2 cellular contexts compared by ENCODE assay signal in genomic region chr11:2675540-2675939, GRCh38.
TF ChIP-seq lines count a peak whose summit lies in the region.

No MANE protein-coding gene starts in this region.

TF ChIP-seq in GM23338, 12 proteins besides CTCF, POLR2A, EP300 and RAD21:
- TF ChIP-seq CREB1 (CRISPR knock-in tag; IDR thresholded peaks at IDR 0.05; ENCODE audit: low read depth) (no peak), NANOG (IDR thresholded peaks at IDR 0.05; ENCODE audit: borderline replicate concordance) (no peak), ETS1 (IDR thresholded peaks at IDR 0.05) (no peak), REST (IDR thresholded peaks at IDR 0.05; ENCODE audit: unreplicated experiment) (no peak), ZNF114 (CRISPR knock-in tag; IDR thresholded peaks at IDR 0.05) (no peak)

TF ChIP-seq in SK-N-SH, 30 proteins besides CTCF, POLR2A, EP300 and RAD21:
- TF ChIP-seq YY1 (IDR thresholded peaks at IDR 0.05; ENCODE audit: low read depth) (no peak), NFIC (IDR thresholded peaks at IDR 0.05; ENCODE audit: borderline replicate concordance) (no peak), CHD2 (IDR thresholded peaks at IDR 0.05; ENCODE audit: low read length, partially characterized antibody) (peak; percentile 88), FOXJ3 (CRISPR knock-in tag; IDR thresholded peaks at IDR 0.05) (peak; percentile 96), GABPA (IDR thresholded peaks at IDR 0.05; ENCODE audit: low read depth) (no peak), IRF3 (IDR thresholded peaks at IDR 0.05; ENCODE audit: low read depth, low read length) (no peak), JUND (IDR thresholded peaks at IDR 0.05) (no peak), PBX3 (IDR thresholded peaks at IDR 0.05) (no peak), MXI1 (IDR thresholded peaks at IDR 0.05; ENCODE audit: low read depth, low read length) (peak; percentile 90; the same call in 1 of the 2 replicates), GATA2 (CRISPR knock-in tag; IDR thresholded peaks at IDR 0.05) (peak; percentile 55; the same call in 1 of the 2 replicates), TCF12 (IDR thresholded peaks at IDR 0.05) (peak; percentile 17; the same call in 1 of the 2 replicates), SIN3A (IDR thresholded peaks at IDR 0.05; ENCODE audit: borderline replicate concordance, low read depth, low read length) (no peak), ZBTB33 (IDR thresholded peaks at IDR 0.05; ENCODE audit: borderline replicate concordance, low read depth) (no peak), RCOR1 (IDR thresholded peaks at IDR 0.05; ENCODE audit: low read length) (peak; percentile 85), REST (IDR thresholded peaks at IDR 0.05; ENCODE audit: low read depth, low read length) (no peak)
